15 cellular contexts compared by ENCODE assay signal in the genomic region with DNA sequence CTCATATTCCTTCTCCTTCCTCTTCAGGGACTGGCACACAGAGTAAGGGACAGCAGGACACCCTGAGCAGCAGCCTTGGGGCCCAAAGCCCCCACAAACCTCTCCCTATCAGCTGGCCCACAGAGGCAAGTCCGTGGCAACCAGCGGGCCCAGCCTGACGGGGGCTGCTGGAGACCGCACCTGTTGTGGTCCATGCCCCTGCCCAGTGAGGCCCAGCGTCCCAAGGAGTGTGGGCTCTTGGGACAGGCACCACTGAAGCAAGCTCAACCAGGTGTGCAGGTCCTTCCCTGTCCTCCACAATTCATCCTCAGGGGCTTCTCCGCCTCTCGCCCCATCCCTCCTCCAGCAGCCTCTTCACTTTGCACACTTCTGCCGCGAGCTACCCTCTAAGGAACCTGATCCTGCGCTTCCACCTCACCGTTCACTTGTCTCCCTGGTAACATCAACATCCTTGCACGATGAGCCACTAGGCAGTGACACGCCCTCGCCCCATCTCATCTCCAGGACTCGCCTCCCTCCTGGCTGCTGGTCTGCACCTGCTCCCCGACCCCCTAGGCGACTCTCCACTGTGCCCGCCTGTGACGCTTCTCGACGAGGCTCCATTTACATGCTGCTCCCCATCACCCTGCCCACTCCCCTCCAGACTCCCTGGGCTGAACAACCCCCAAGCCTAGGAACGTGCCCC. TPM values are rescaled to one million over a fixed set of nuclear protein-coding genes. Genes with fewer than 3 reads are reported as not detected.
DNase-seq lines count a peak whose midpoint lies in the region; ATAC-seq, FAIRE-seq and TF ChIP-seq lines count a peak whose summit lies in the region.
"Had no signal": no experiment of that assay in that cellular context is flagged by ENCODE, and none has a peak within 500 bp of the region (broad histone marks: within the 10 kb centered on the region; RNA-seq: fewer than 3 reads in every experiment).

No MANE protein-coding gene starts in this region.

- BruUV-seq in Calu3 (replicated peaks; lab: Mats Ljungman, UMichigan), result no TSS peak

- no peaks in the 10 kb centered on the region for H3K27me3 ChIP-seq in dorsolateral prefrontal cortex

- no peak overlapping the region for H3K4me3 ChIP-seq in A549
- H3K4me3 ChIP-seq in dorsolateral prefrontal cortex, result peak overlapping the region in 1 of 59 donors; percentile 1

- TF ChIP-seq POLR2A in A549 (IDR thresholded peaks at IDR 0.05; ENCODE audit: low read length), result no peak

- CTCF ChIA-PET in A549 (lab: Yijun Ruan, JAX) (interaction anchor here (1.2 to 24.9 kb wide), 3 partner anchors 8 to 35 kb away, joined by 3 to 1099 read pairs (median 12); a partner anchor contains a TSS), Calu3 (lab: Charles Lee) (no interaction called here)

- intact Hi-C loops in Calu3 (cut with micrococcal nuclease; ENCODE audit: unreplicated experiment), result no loop called here
- intact Hi-C loops in dorsolateral prefrontal cortex (cut with DNase I), result loop anchor here in 1 of 2 donors (10.0 kb wide), 1 partner anchor 627 kb away; no protein-coding TSS in a partner anchor

- peaks cover 50% of the 10 kb centered on the region for H3K36me3 Mint-ChIP-seq in Calu3 (ENCODE audit: insufficient read depth, unreplicated experiment)
- H3K36me3 Mint-ChIP-seq in T-helper 17 cell (ENCODE audit: low read depth), result peaks cover 8% of the 10 kb centered on the region

- peak in 1 of 2 experiments; percentile 46 for DNase-seq in A549 (ENCODE audit: low read depth in 1 of 2, low spot score in 1 of 2)
- DNase-seq in Calu3, result no peak
- no peak for DNase-seq in T-helper 17 cell
- peak; percentile 80 for DNase-seq in left kidney (ENCODE audit: low read depth, low spot score)
- DNase-seq in mesenteric fat pad (ENCODE audit: low spot score), result no peak
- DNase-seq in dorsolateral prefrontal cortex, result no peak
- no peak for DNase-seq in activated gamma-delta T cell treated with Interleukin-2 at 50 U/mL for 16 hours
- DNase-seq: activated effector memory CD4-positive, alpha-beta T cell treated with Interleukin-2 at 50 U/mL for 16 hours; EL; immature natural killer cell; NCI-H1930; NK-92 treated with Interleukin-12 subunit alpha and Interleukin-12 subunit beta, amount 100 ng/mL, for 24 hours; T1000 had no signal

- H3K9me3 ChIP-seq in A549 (no peaks in the 10 kb centered on the region), T-helper 17 cell (ENCODE audit: control insufficient read depth, low read length, poor library complexity, severe bottlenecking) (no peaks in the 10 kb centered on the region)

- TF ChIP-seq CTCF in A549 (IDR thresholded peaks at IDR 0.05) (no peak), Calu3 (IDR thresholded peaks at IDR 0.05; ENCODE audit: unreplicated experiment) (no peak), dorsolateral prefrontal cortex (IDR thresholded peaks at IDR 0.05 in 54 of 56, conservative IDR thresholded peaks at IDR 0.05 in 2 of 56; ENCODE audit: low read depth in 1 of 56, partially characterized antibody in 56 of 56) (no peak)

- FAIRE-seq in A549 (lab: Jason Lieb, UNC), result no peak

- peaks cover 14% of the 10 kb centered on the region for H3K4me1 ChIP-seq in A549

- no peak for ATAC-seq in A549
- no peak for ATAC-seq in T-helper 17 cell
- ATAC-seq in HG03159 (IDR thresholded peaks at IDR 0.05; ENCODE audit: unreplicated experiment), result no peak
- ATAC-seq: Right ventricle myocardium inferior had no signal

- H3K27ac Mint-ChIP-seq in Calu3 (ENCODE audit: unreplicated experiment), result peak overlapping the region; percentile 71
- peak overlapping the region; percentile 99 for H3K27ac Mint-ChIP-seq in T-helper 17 cell

- 91% methylated on average over 22 of the region's 22 CpGs for WGBS in A549 (ENCODE audit: missing lambda C conversion rate)

- no peak overlapping the region for H3K4me3 Mint-ChIP-seq in Calu3 (ENCODE audit: low read depth, unreplicated experiment)
- peak overlapping the region; percentile 45 for H3K4me3 Mint-ChIP-seq in T-helper 17 cell
- H3K4me3 Mint-ChIP-seq: immature natural killer cell had no signal

- no peaks in the 10 kb centered on the region for H3K9me3 Mint-ChIP-seq in Calu3 (ENCODE audit: low read depth, unreplicated experiment)
- H3K9me3 Mint-ChIP-seq: immature natural killer cell had no signal

- POLR2A ChIA-PET in A549 (lab: Yijun Ruan, JAX), result interaction anchor here (1.4 kb wide), 1 partner anchor 11 kb away, joined by 5 read pairs; no protein-coding TSS in a partner anchor

- peaks cover 26% of the 10 kb centered on the region for H3K4me1 Mint-ChIP-seq in Calu3 (ENCODE audit: low read depth, unreplicated experiment)
- peaks cover 28% of the 10 kb centered on the region for H3K4me1 Mint-ChIP-seq in T-helper 17 cell

- H3K27me3 Mint-ChIP-seq in Calu3 (ENCODE audit: unreplicated experiment) (no peaks in the 10 kb centered on the region), T-helper 17 cell (no peaks in the 10 kb centered on the region)

- no peak for TF ChIP-seq RAD21 in A549 (conservative IDR thresholded peaks at IDR 0.05 in 1 of 2, IDR thresholded peaks at IDR 0.05 in 1 of 2)

- no peak overlapping the region for H3K27ac ChIP-seq in A549
- peak overlapping the region in 28 of 59 donors; percentile 10 to 98 (median 48) for H3K27ac ChIP-seq in dorsolateral prefrontal cortex

- TF ChIP-seq EP300 in A549 (IDR thresholded peaks at IDR 0.05), result no peak

- no peak overlapping the region for H3K4me2 ChIP-seq in A549

TF ChIP-seq in A549, 52 proteins besides CTCF, POLR2A, EP300 and RAD21:
- TF ChIP-seq POLR2AphosphoS2 (conservative IDR thresholded peaks at IDR 0.05; ENCODE audit: low read length) (peak; percentile 37; the same call in 1 of the 2 replicates), RNF2 (IDR thresholded peaks at IDR 0.05; ENCODE audit: borderline replicate concordance, low read depth) (no peak)

RNA-seq across cellular contexts. Expression of a gene that starts 12.7 kb away (rescaled TPM):
- polyA plus RNA-seq in A549 (2011; rRNA removed) (4.5 and 5.7 TPM in 2 replicates), A549 (2017; fragmentation: RNase III; extraction: RNeasy Plus Mini Kit Qiagen cat#74134 plus additional on column Dnase treatment) (22.7 to 30.8 TPM (median 25.9 TPM) in 3 replicates)
- 10.5 and 12.2 TPM in 2 replicates for polyA plus RNA-seq in A549 (2012; cell fraction: cytosol; rRNA removed)
- 54.0 and 59.8 TPM in 2 replicates for polyA plus RNA-seq in A549 (2012; cell fraction: nucleus; rRNA removed)
- polyA minus RNA-seq in A549 (2011; rRNA and poly(A)+ RNA removed), result 3.8 and 4.9 TPM in 2 replicates
- total RNA-seq in Calu3 (2022) (32.1 and 34.8 TPM in 2 replicates), T-helper 17 cell (100 to 1,000 TPM in 1 of 2 donors, 10 to 100 TPM in 1; 92.9 to 110 TPM), mesenteric fat pad (34.9 TPM), dorsolateral prefrontal cortex (10 to 100 TPM; 32.2 to 70.3 (median 43.0) TPM)

RNA-seq across cellular contexts. Expression of a gene that starts 50.9 kb away (rescaled TPM):
- polyA plus RNA-seq in A549 (2011; rRNA removed) (24.9 and 37.0 TPM in 2 replicates), A549 (2017; fragmentation: RNase III; extraction: RNeasy Plus Mini Kit Qiagen cat#74134 plus additional on column Dnase treatment) (45.3 to 55.3 TPM (median 53.3 TPM) in 3 replicates)
- 75.9 and 88.8 TPM in 2 replicates for polyA plus RNA-seq in A549 (2012; cell fraction: cytosol; rRNA removed)
- 512 and 551 TPM in 2 replicates for polyA plus RNA-seq in A549 (2012; cell fraction: nucleus; rRNA removed)
- 29.3 and 30.7 TPM in 2 replicates for polyA minus RNA-seq in A549 (2011; rRNA and poly(A)+ RNA removed)
- total RNA-seq in Calu3 (2022) (50.3 and 54.9 TPM in 2 replicates), T-helper 17 cell (100 to 1,000 TPM; 119 to 128 TPM), mesenteric fat pad (35.6 TPM), dorsolateral prefrontal cortex (100 to 1,000 TPM in 115 of 120 experiments, 10 to 100 TPM in 5; 82.4 to 230 (median 136) TPM)

RNA-seq across cellular contexts. Expression of a gene that starts 51.9 kb away (rescaled TPM):
- polyA plus RNA-seq in A549 (2011; rRNA removed) (38.3 and 45.7 TPM in 2 replicates), A549 (2017; fragmentation: RNase III; extraction: RNeasy Plus Mini Kit Qiagen cat#74134 plus additional on column Dnase treatment) (84.1 to 93.0 TPM (median 87.8 TPM) in 3 replicates)
- 37.6 and 38.7 TPM in 2 replicates for polyA plus RNA-seq in A549 (2012; cell fraction: cytosol; rRNA removed)
- polyA plus RNA-seq in A549 (2012; cell fraction: nucleus; rRNA removed), result 40.7 and 56.7 TPM in 2 replicates
- 62.1 and 63.8 TPM in 2 replicates for polyA minus RNA-seq in A549 (2011; rRNA and poly(A)+ RNA removed)
- total RNA-seq in Calu3 (2022) (34.3 and 36.2 TPM in 2 replicates), T-helper 17 cell (10 to 100 TPM; 24.9 to 35.4 TPM), mesenteric fat pad (34.5 TPM), dorsolateral prefrontal cortex (10 to 100 TPM; 16.4 to 33.3 (median 23.0) TPM)
